15 cellular contexts compared by ENCODE assay signal in the genomic region with DNA sequence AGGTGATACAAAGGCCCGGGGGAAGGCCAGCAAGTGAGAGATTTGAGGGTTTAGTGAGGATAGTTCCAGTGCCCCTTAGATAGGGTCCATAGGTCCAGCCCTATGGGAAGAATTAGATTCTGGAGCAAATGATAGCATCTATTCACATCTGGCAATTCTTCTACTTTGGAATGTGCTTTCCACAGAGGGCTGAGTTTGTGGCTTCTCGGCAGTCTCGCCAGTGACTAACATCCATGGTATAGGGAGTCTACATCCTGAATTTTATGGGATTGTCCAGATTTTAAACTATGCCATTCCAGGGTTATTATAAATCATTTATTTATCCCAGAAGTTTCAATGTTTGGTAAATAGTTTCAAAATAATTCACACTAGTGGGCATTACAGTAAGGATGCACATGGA.
"Had no signal": no experiment of that assay in that cellular context is flagged by ENCODE, and none has a peak within 500 bp of the region (broad histone marks: within the 10 kb centered on the region; RNA-seq: fewer than 3 reads in every experiment).

No MANE protein-coding gene starts in this region.

- DNase-seq: activated CD4-positive, alpha-beta memory T cell treated with anti-CD3 and anti-CD28 coated beads, Interleukin-2, amount 10 ng/mL, durations not matched to agents 7 days and 5 days; activated CD8-positive, alpha-beta memory T cell treated with anti-CD3 and anti-CD28 coated beads, Interleukin-2, amount 50 U/mL, for 4 hours; activated naive CD8-positive, alpha-beta T cell treated with anti-CD3 and anti-CD28 coated beads, Interleukin-2, amount 10 ng/mL, durations not matched to agents 7 days and 5 days; activated T-cell treated with anti-CD3 and anti-CD28 coated beads, Interleukin-2, amount 50 U/mL, for 72 hours; colonic mucosa; left cardiac atrium; lower lobe of right lung; midbrain; naive B cell; posterior cingulate gyrus; small intestine; T-helper 9 cell; thyroid gland; uterus had no signal

- H3K4me3 ChIP-seq: colonic mucosa, lower lobe of right lung, right atrium auricular region, thyroid gland, uterus had no signal

- ATAC-seq: activated T-cell treated with anti-CD3 and anti-CD28 coated beads, Interleukin-2, amount 50 U/mL, for 72 hours; left cardiac atrium; lower lobe of right lung had no signal
